Comparison of ENCODE assay signal across 18 cellular contexts in genomic region chr2:161219213-161219612, GRCh38.
"Had no signal": no experiment of that assay in that cellular context is flagged by ENCODE, and none has a peak within 500 bp of the region (broad histone marks: within the 10 kb centered on the region; RNA-seq: fewer than 3 reads in every experiment).

No MANE protein-coding gene starts in this region.

- H3K27me3 Mint-ChIP-seq: activated CD4-positive, alpha-beta memory T cell treated with anti-CD3 and anti-CD28 coated beads for 36 hours; activated naive CD4-positive, alpha-beta T cell treated with anti-CD3 and anti-CD28 coated beads, Interleukin-2, amount 10 ng/mL, durations not matched to agents 7 days and 5 days; naive B cell had no signal

- H3K36me3 ChIP-seq: ovary, right atrium auricular region had no signal

- H3K27me3 ChIP-seq: body of pancreas, cardiac muscle cell, heart right ventricle, ovary, right atrium auricular region, transverse colon had no signal

- H3K4me3 Mint-ChIP-seq: activated CD4-positive, alpha-beta memory T cell treated with anti-CD3 and anti-CD28 coated beads for 36 hours; activated naive CD4-positive, alpha-beta T cell treated with anti-CD3 and anti-CD28 coated beads, Interleukin-2, amount 10 ng/mL, durations not matched to agents 7 days and 5 days; naive B cell had no signal

- DNase-seq: activated CD4-positive, alpha-beta memory T cell treated with anti-CD3 and anti-CD28 coated beads for 36 hours; activated CD4-positive, alpha-beta T cell treated with anti-CD3 and anti-CD28 coated beads for 48 hours; activated effector memory CD4-positive, alpha-beta T cell treated with anti-CD3 and anti-CD28 coated beads, Interleukin-2, amount 50 U/mL, for 16 hours; activated naive CD4-positive, alpha-beta T cell treated with anti-CD3 and anti-CD28 coated beads, Interleukin-2, amount 10 ng/mL, durations not matched to agents 7 days and 5 days; anterior cingulate cortex; body of pancreas; foreskin fibroblast; heart right ventricle; islet precursor cell; left cardiac atrium; mesendoderm; naive B cell; ovary; psoas muscle; stimulated activated CD4-positive, alpha-beta T cell treated with anti-CD3 and anti-CD28 coated beads, Interleukin-4, amount 100 ng/mL, for 4 hours; transverse colon had no signal

- H3K27ac ChIP-seq: body of pancreas, cardiac muscle cell, heart right ventricle, ovary, psoas muscle, right atrium auricular region, transverse colon had no signal

- H3K4me3 ChIP-seq: body of pancreas, cardiac muscle cell, heart right ventricle, ovary, psoas muscle, right atrium auricular region, transverse colon had no signal

- H3K27ac Mint-ChIP-seq: activated CD4-positive, alpha-beta memory T cell treated with anti-CD3 and anti-CD28 coated beads for 36 hours; activated naive CD4-positive, alpha-beta T cell treated with anti-CD3 and anti-CD28 coated beads, Interleukin-2, amount 10 ng/mL, durations not matched to agents 7 days and 5 days had no signal

- H3K4me1 ChIP-seq: body of pancreas, psoas muscle, right atrium auricular region had no signal

- H3K9me3 Mint-ChIP-seq: activated CD4-positive, alpha-beta memory T cell treated with anti-CD3 and anti-CD28 coated beads for 36 hours; activated naive CD4-positive, alpha-beta T cell treated with anti-CD3 and anti-CD28 coated beads, Interleukin-2, amount 10 ng/mL, durations not matched to agents 7 days and 5 days; naive B cell had no signal

- H3K9me3 ChIP-seq: body of pancreas, ovary, psoas muscle, right atrium auricular region, transverse colon had no signal
